Comparison of ENCODE assay signal across 14 cellular contexts in genomic region chr11:23113887-23114216, GRCh38.
DNase-seq lines count a peak whose midpoint lies in the region; ATAC-seq and TF ChIP-seq lines count a peak whose summit lies in the region.
"Had no signal": no experiment of that assay in that cellular context is flagged by ENCODE, and none has a peak within 500 bp of the region (broad histone marks: within the 10 kb centered on the region; RNA-seq: fewer than 3 reads in every experiment).

No MANE protein-coding gene starts in this region.

- H3K27ac ChIP-seq in OCI-LY7 (ENCODE audit: low read depth, low read length, poor library complexity, severe bottlenecking) (no peak overlapping the region), vagina (no peak overlapping the region)
- H3K27ac ChIP-seq: GM23248 had no signal

- no TSS peak for BruUV-seq in OCI-LY7 (replicated peaks; lab: Mats Ljungman, UMichigan)

- intact Hi-C loops in activated CD8-positive, alpha-beta T cell treated with anti-CD3 and anti-CD28 coated beads for 36 hours (cut with micrococcal nuclease): no loop called here
- intact Hi-C loops in OCI-LY7 (cut with micrococcal nuclease; ENCODE audit: unreplicated experiment): no loop called here
- intact Hi-C loops in activated CD4-positive, alpha-beta memory T cell treated with anti-CD3 and anti-CD28 coated beads for 36 hours (cut with micrococcal nuclease): loop anchor here (10.0 kb wide), 1 partner anchor 239 kb away; no protein-coding TSS in a partner anchor
- intact Hi-C loops in vagina (cut with DNase I): loop anchor here (2.0 kb wide), 1 partner anchor 15 kb away; no protein-coding TSS in a partner anchor

- H3K9me3 Mint-ChIP-seq in activated CD8-positive, alpha-beta T cell treated with anti-CD3 and anti-CD28 coated beads for 36 hours: peaks cover 3% of the 10 kb centered on the region
- peaks cover 4% of the 10 kb centered on the region for H3K9me3 Mint-ChIP-seq in activated CD8-positive, alpha-beta T cell treated with anti-CD3 and anti-CD28 coated beads, Interleukin-2, amount 10 ng/mL, durations not matched to agents 7 days and 5 days (ENCODE audit: insufficient read depth)
- peaks cover 7% of the 10 kb centered on the region for H3K9me3 Mint-ChIP-seq in chondrocyte (ENCODE audit: low read depth)
- H3K9me3 Mint-ChIP-seq in activated CD4-positive, alpha-beta memory T cell treated with anti-CD3 and anti-CD28 coated beads for 36 hours: peaks cover 18% of the 10 kb centered on the region

- no peak overlapping the region for H2AFZ ChIP-seq in OCI-LY7 (ENCODE audit: low read length)
- H2AFZ ChIP-seq: GM23248 had no signal

- no peak overlapping the region for H3K4me2 ChIP-seq in OCI-LY7 (ENCODE audit: low read length)

- TF ChIP-seq CTCF in activated CD8-positive, alpha-beta T cell treated with anti-CD3 and anti-CD28 coated beads for 36 hours (IDR thresholded peaks at IDR 0.05): peak; percentile 44
- TF ChIP-seq CTCF in OCI-LY7 (conservative IDR thresholded peaks at IDR 0.05; ENCODE audit: low read length) (0 out of 2 replicates have a peak, but pooled peaks have one; percentile 40), chondrocyte (IDR thresholded peaks at IDR 0.05) (peak; percentile 25), vagina (IDR thresholded peaks at IDR 0.05) (no peak)

- no peaks in the 10 kb centered on the region for H3K4me1 Mint-ChIP-seq in activated CD8-positive, alpha-beta T cell treated with anti-CD3 and anti-CD28 coated beads for 36 hours (ENCODE audit: low read depth)
- no peaks in the 10 kb centered on the region for H3K4me1 Mint-ChIP-seq in activated CD8-positive, alpha-beta T cell treated with anti-CD3 and anti-CD28 coated beads, Interleukin-2, amount 10 ng/mL, durations not matched to agents 7 days and 5 days (ENCODE audit: low read depth)
- H3K4me1 Mint-ChIP-seq in chondrocyte (ENCODE audit: low read depth): peaks cover 15% of the 10 kb centered on the region
- H3K4me1 Mint-ChIP-seq in activated CD4-positive, alpha-beta memory T cell treated with anti-CD3 and anti-CD28 coated beads for 36 hours (ENCODE audit: low read depth): no peaks in the 10 kb centered on the region
- H3K4me1 Mint-ChIP-seq: B cell had no signal

- no peaks in the 10 kb centered on the region for H3K27me3 ChIP-seq in vagina

- H3K4me3 ChIP-seq in OCI-LY7 (ENCODE audit: low read depth, low read length, poor library complexity, severe bottlenecking): no peak overlapping the region
- no peak overlapping the region for H3K4me3 ChIP-seq in vagina
- H3K4me3 ChIP-seq: GM23248, K562 had no signal

- no peaks in the 10 kb centered on the region for H3K27me3 Mint-ChIP-seq in activated CD8-positive, alpha-beta T cell treated with anti-CD3 and anti-CD28 coated beads for 36 hours
- H3K27me3 Mint-ChIP-seq in activated CD8-positive, alpha-beta T cell treated with anti-CD3 and anti-CD28 coated beads, Interleukin-2, amount 10 ng/mL, durations not matched to agents 7 days and 5 days (ENCODE audit: low read depth): no peaks in the 10 kb centered on the region
- peaks cover 3% of the 10 kb centered on the region for H3K27me3 Mint-ChIP-seq in chondrocyte (ENCODE audit: low read depth)
- H3K27me3 Mint-ChIP-seq in activated CD4-positive, alpha-beta memory T cell treated with anti-CD3 and anti-CD28 coated beads for 36 hours: no peaks in the 10 kb centered on the region
- H3K27me3 Mint-ChIP-seq: B cell had no signal

- H3K36me3 ChIP-seq in OCI-LY7 (ENCODE audit: insufficient read depth, low read length) (no peaks in the 10 kb centered on the region), vagina (no peaks in the 10 kb centered on the region)

- H3K79me2 ChIP-seq in OCI-LY7 (ENCODE audit: insufficient read depth, low read depth, low read length): no peaks in the 10 kb centered on the region

- CTCF ChIA-PET in activated CD8-positive, alpha-beta T cell treated with anti-CD3 and anti-CD28 coated beads for 36 hours (lab: Charles Lee): interaction anchor here (0.7 to 1.7 kb wide), 9 partner anchors 9 to 237 kb away, joined by 3 to 6 read pairs (median 3); no protein-coding TSS in a partner anchor
- CTCF ChIA-PET in activated CD8-positive, alpha-beta T cell treated with anti-CD3 and anti-CD28 coated beads, Interleukin-2, amount 10 ng/mL, durations not matched to agents 7 days and 5 days (lab: Charles Lee): interaction anchor here (1.0 to 1.3 kb wide), 2 partner anchors 9 to 190 kb away, joined by 3 to 5 read pairs; no protein-coding TSS in a partner anchor
- CTCF ChIA-PET in OCI-LY7 (lab: Charles Lee; ENCODE audit: unreplicated experiment): no interaction called here
- CTCF ChIA-PET in activated CD4-positive, alpha-beta memory T cell treated with anti-CD3 and anti-CD28 coated beads for 36 hours (lab: Charles Lee): no interaction called here

- H4K20me1 ChIP-seq in OCI-LY7 (ENCODE audit: insufficient read depth, low read length): no peaks in the 10 kb centered on the region

- no peak for ATAC-seq in activated CD8-positive, alpha-beta T cell treated with anti-CD3 and anti-CD28 coated beads for 36 hours
- no peak for ATAC-seq in activated CD8-positive, alpha-beta T cell treated with anti-CD3 and anti-CD28 coated beads, Interleukin-2, amount 10 ng/mL, durations not matched to agents 7 days and 5 days
- ATAC-seq: HCT116, K562, Right ventricle myocardium inferior had no signal

- no peaks in the 10 kb centered on the region for H3K9me3 ChIP-seq in OCI-LY7 (ENCODE audit: low read length)
- H3K9me3 ChIP-seq in vagina: no peaks in the 10 kb centered on the region

- H3K9me2 ChIP-seq in OCI-LY7 (ENCODE audit: insufficient read depth, low read length): no peaks in the 10 kb centered on the region

- POLR2A ChIA-PET in activated CD8-positive, alpha-beta T cell treated with anti-CD3 and anti-CD28 coated beads for 36 hours (lab: Charles Lee): no interaction called here
- POLR2A ChIA-PET in activated CD8-positive, alpha-beta T cell treated with anti-CD3 and anti-CD28 coated beads, Interleukin-2, amount 10 ng/mL, durations not matched to agents 7 days and 5 days (lab: Charles Lee): no interaction called here
- POLR2A ChIA-PET in OCI-LY7 (lab: Charles Lee): no interaction called here
- POLR2A ChIA-PET in activated CD4-positive, alpha-beta memory T cell treated with anti-CD3 and anti-CD28 coated beads for 36 hours (lab: Charles Lee): no interaction called here

- DNase-seq in activated CD8-positive, alpha-beta T cell treated with anti-CD3 and anti-CD28 coated beads for 36 hours: no peak
- no peak for DNase-seq in activated CD8-positive, alpha-beta T cell treated with anti-CD3 and anti-CD28 coated beads, Interleukin-2, amount 10 ng/mL, durations not matched to agents 7 days and 5 days
- DNase-seq in OCI-LY7 (ENCODE audit: low spot score) (no peak), chondrocyte (ENCODE audit: low spot score) (no peak), KBM-7 (no peak), vagina (ENCODE audit: extremely low spot score in 2 of 2) (no peak), SIG-M5 treated with dmso at 0.1 percent for 504 hours (lab: John Stamatoyannopoulos, UW; ENCODE audit: unreplicated experiment) (no peak)
- no peak for DNase-seq in activated CD4-positive, alpha-beta memory T cell treated with anti-CD3 and anti-CD28 coated beads for 36 hours
- DNase-seq: 8988T had no signal

- in situ Hi-C loops in KBM-7 (cut with MboI; ENCODE audit: low pct_unique_long_range_greater_than_20kb, low sequenced_read_pairs): no loop called here

- H3K4me3 Mint-ChIP-seq in activated CD8-positive, alpha-beta T cell treated with anti-CD3 and anti-CD28 coated beads for 36 hours: no peak overlapping the region
- no peak overlapping the region for H3K4me3 Mint-ChIP-seq in activated CD8-positive, alpha-beta T cell treated with anti-CD3 and anti-CD28 coated beads, Interleukin-2, amount 10 ng/mL, durations not matched to agents 7 days and 5 days
- no peak overlapping the region for H3K4me3 Mint-ChIP-seq in chondrocyte (ENCODE audit: unreplicated experiment)
- H3K4me3 Mint-ChIP-seq in activated CD4-positive, alpha-beta memory T cell treated with anti-CD3 and anti-CD28 coated beads for 36 hours: no peak overlapping the region
- H3K4me3 Mint-ChIP-seq: B cell had no signal

- H3K4me1 ChIP-seq in OCI-LY7 (ENCODE audit: insufficient read depth, low read length, poor library complexity, severe bottlenecking): no peaks in the 10 kb centered on the region
- H3K4me1 ChIP-seq in vagina: no peaks in the 10 kb centered on the region

- H3K36me3 Mint-ChIP-seq in activated CD8-positive, alpha-beta T cell treated with anti-CD3 and anti-CD28 coated beads for 36 hours (ENCODE audit: low read depth): no peaks in the 10 kb centered on the region
- H3K36me3 Mint-ChIP-seq in activated CD8-positive, alpha-beta T cell treated with anti-CD3 and anti-CD28 coated beads, Interleukin-2, amount 10 ng/mL, durations not matched to agents 7 days and 5 days (ENCODE audit: low read depth): no peaks in the 10 kb centered on the region
- peaks cover 3% of the 10 kb centered on the region for H3K36me3 Mint-ChIP-seq in chondrocyte (ENCODE audit: low read depth)
- no peaks in the 10 kb centered on the region for H3K36me3 Mint-ChIP-seq in activated CD4-positive, alpha-beta memory T cell treated with anti-CD3 and anti-CD28 coated beads for 36 hours

- no peak for TF ChIP-seq POLR2A in vagina (IDR thresholded peaks at IDR 0.05)

- H3K27ac Mint-ChIP-seq in activated CD8-positive, alpha-beta T cell treated with anti-CD3 and anti-CD28 coated beads for 36 hours: no peak overlapping the region
- no peak overlapping the region for H3K27ac Mint-ChIP-seq in activated CD8-positive, alpha-beta T cell treated with anti-CD3 and anti-CD28 coated beads, Interleukin-2, amount 10 ng/mL, durations not matched to agents 7 days and 5 days
- no peak overlapping the region for H3K27ac Mint-ChIP-seq in chondrocyte (ENCODE audit: unreplicated experiment)
- no peak overlapping the region for H3K27ac Mint-ChIP-seq in activated CD4-positive, alpha-beta memory T cell treated with anti-CD3 and anti-CD28 coated beads for 36 hours
- H3K27ac Mint-ChIP-seq: B cell had no signal

Comparison
In these comparisons a context has a peak if more than half of its experiments do, and no peak if none do; other contexts are left out.
1. CTCF ChIP-seq: peak in activated CD8-positive, alpha-beta T cell treated with anti-CD3 and anti-CD28 coated beads for 36 hours (single experiment), OCI-LY7 (single experiment) and chondrocyte (single experiment); none in vagina (0 of 3).
2. CTCF ChIA-PET loops: an anchor here in activated CD8-positive, alpha-beta T cell treated with anti-CD3 and anti-CD28 coated beads for 36 hours (0.7 to 1.7 kb wide) and activated CD8-positive, alpha-beta T cell treated with anti-CD3 and anti-CD28 coated beads, Interleukin-2, amount 10 ng/mL, durations not matched to agents 7 days and 5 days (1.0 to 1.3 kb wide); none called in OCI-LY7 and activated CD4-positive, alpha-beta memory T cell treated with anti-CD3 and anti-CD28 coated beads for 36 hours.
3. intact Hi-C loops: an anchor here in activated CD4-positive, alpha-beta memory T cell treated with anti-CD3 and anti-CD28 coated beads for 36 hours (10.0 kb wide) and vagina (2.0 kb wide); none called in activated CD8-positive, alpha-beta T cell treated with anti-CD3 and anti-CD28 coated beads for 36 hours and OCI-LY7.